ENCODE assay signal across 30 cellular contexts in the genomic region with DNA sequence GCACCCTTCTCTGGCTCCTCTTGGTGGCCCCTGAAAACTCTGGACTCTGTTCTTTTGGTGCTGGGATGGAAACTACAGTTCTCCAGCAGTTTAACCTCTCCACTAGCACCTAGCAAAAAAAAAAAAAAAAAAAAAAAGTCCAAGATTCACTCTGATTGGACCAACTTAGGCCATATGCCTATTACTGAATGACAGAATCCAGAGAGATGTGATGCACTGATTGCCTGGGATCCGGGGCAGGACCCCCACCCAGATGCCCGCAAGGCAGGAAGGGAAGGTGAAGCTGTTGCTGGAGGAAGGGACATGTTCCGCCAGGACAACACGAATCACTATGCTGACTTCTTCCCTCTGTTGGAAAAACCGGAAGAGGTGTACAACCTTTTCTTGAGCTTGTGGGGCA.
"Had no signal": no experiment of that assay in that cellular context is flagged by ENCODE, and none has a peak within 500 bp of the region (broad histone marks: within the 10 kb centered on the region; RNA-seq: fewer than 3 reads in every experiment).

No MANE protein-coding gene starts in this region.

- DNase-seq: activated CD4-positive, alpha-beta T cell treated with anti-CD3 and anti-CD28 coated beads for 36 hours; activated CD4-positive, alpha-beta T cell treated with anti-CD3 and anti-CD28 coated beads, Interleukin-2, amount 50 U/mL, for 1 hour; activated CD4-positive, alpha-beta T cell treated with anti-CD3 and anti-CD28 coated beads, Interleukin-2, amount 50 U/mL, for 48 hours; activated CD4-positive, CD25-positive, alpha-beta regulatory T cell; activated CD4-positive, CD25-positive, alpha-beta regulatory T cell treated with anti-CD3 and anti-CD28 coated beads, Interleukin-2, amount 50 U/mL, for 72 hours; activated CD8-positive, alpha-beta memory T cell treated with anti-CD3 and anti-CD28 coated beads for 24 hours; activated CD8-positive, alpha-beta T cell treated with anti-CD3 and anti-CD28 coated beads for 36 hours; activated effector memory CD4-positive, alpha-beta T cell treated with anti-CD3 and anti-CD28 coated beads, Interleukin-2, amount 50 U/mL, for 16 hours; activated naive CD4-positive, alpha-beta T cell treated with anti-CD3 and anti-CD28 coated beads for 36 hours; activated naive CD8-positive, alpha-beta T cell treated with anti-CD3 and anti-CD28 coated beads for 36 hours; activated naive CD8-positive, alpha-beta T cell treated with anti-CD3 and anti-CD28 coated beads, Interleukin-2, amount 50 U/mL, for 24 hours; activated T-cell treated with anti-CD3 and anti-CD28 coated beads, Interleukin-2, amount 50 U/mL, for 4 hours; amygdala; aorta; body of pancreas; caudate nucleus; cortex of kidney; dermis blood vessel endothelial cell; effector CD4-positive, alpha-beta T cell; effector memory CD8-positive, alpha-beta T cell; foreskin fibroblast; T-helper 1 cell; T-helper 17 cell; T1000 had no signal

- H3K36me3 Mint-ChIP-seq: activated naive CD8-positive, alpha-beta T cell treated with anti-CD3 and anti-CD28 coated beads for 36 hours had no signal

- ATAC-seq: activated CD4-positive, alpha-beta T cell treated with anti-CD3 and anti-CD28 coated beads for 36 hours; activated CD8-positive, alpha-beta T cell treated with anti-CD3 and anti-CD28 coated beads for 36 hours; activated naive CD8-positive, alpha-beta T cell treated with anti-CD3 and anti-CD28 coated beads, Interleukin-2, amount 50 U/mL, for 24 hours; activated T-cell treated with anti-CD3 and anti-CD28 coated beads, Interleukin-2, amount 50 U/mL, for 4 hours; body of pancreas; effector memory CD8-positive, alpha-beta T cell; T-helper 17 cell had no signal

- H3K9me3 Mint-ChIP-seq: activated CD8-positive, alpha-beta T cell treated with anti-CD3 and anti-CD28 coated beads for 36 hours; activated naive CD4-positive, alpha-beta T cell treated with anti-CD3 and anti-CD28 coated beads for 36 hours; activated naive CD4-positive, alpha-beta T cell treated with anti-CD3 and anti-CD28 coated beads, Interleukin-2, amount 50 U/mL, for 24 hours; activated naive CD8-positive, alpha-beta T cell treated with anti-CD3 and anti-CD28 coated beads for 36 hours; activated naive CD8-positive, alpha-beta T cell treated with anti-CD3 and anti-CD28 coated beads, Interleukin-2, amount 50 U/mL, for 24 hours; activated T-cell treated with anti-CD3 and anti-CD28 coated beads, Interleukin-2, amount 50 U/mL, for 4 hours; activated T-helper 1 cell treated with anti-CD3 and anti-CD28 coated beads, Interleukin-12 subunit alpha, Interleukin-12 subunit beta, Interleukin-2, Interleukin-4 antibody, amounts not matched to agents 30 ng/mL and 10 ng/mL and 1 ng/mL, durations not matched to agents 14 hours and 24 hours and 36 hours; activated T-helper 2 cell treated with anti-CD3 and anti-CD28 coated beads, Interferon-gamma antibody, Interleukin-2, Interleukin-4, amounts not matched to agents 10 μg/mL and 5 μg/mL and 100 μg/mL, durations not matched to agents 14 hours and 24 hours and 36 hours; T-helper 2 cell treated with Interferon-gamma antibody and Interleukin-4, amounts not matched to agents 5 μg/mL and 100 μg/mL, for 36 hours had no signal

- H3K9me3 ChIP-seq: adrenal gland, body of pancreas had no signal

- H3K36me3 ChIP-seq: adrenal gland had no signal

- H3K27ac ChIP-seq: adrenal gland, body of pancreas, epithelial cell of prostate had no signal

- H3K27ac Mint-ChIP-seq: activated CD4-positive, alpha-beta T cell treated with anti-CD3 and anti-CD28 coated beads for 36 hours; activated CD8-positive, alpha-beta T cell treated with anti-CD3 and anti-CD28 coated beads for 36 hours; activated naive CD4-positive, alpha-beta T cell treated with anti-CD3 and anti-CD28 coated beads for 36 hours; activated naive CD4-positive, alpha-beta T cell treated with anti-CD3 and anti-CD28 coated beads, Interleukin-2, amount 50 U/mL, for 24 hours; activated naive CD8-positive, alpha-beta T cell treated with anti-CD3 and anti-CD28 coated beads for 36 hours; activated naive CD8-positive, alpha-beta T cell treated with anti-CD3 and anti-CD28 coated beads, Interleukin-2, amount 50 U/mL, for 24 hours; activated T-helper 1 cell treated with anti-CD3 and anti-CD28 coated beads, Interleukin-12 subunit alpha, Interleukin-12 subunit beta, Interleukin-2, Interleukin-4 antibody, amounts not matched to agents 30 ng/mL and 10 ng/mL and 1 ng/mL, durations not matched to agents 14 hours and 24 hours and 36 hours; activated T-helper 2 cell treated with anti-CD3 and anti-CD28 coated beads, Interferon-gamma antibody, Interleukin-2, Interleukin-4, amounts not matched to agents 10 μg/mL and 5 μg/mL and 100 μg/mL, durations not matched to agents 14 hours and 24 hours and 36 hours; effector memory CD8-positive, alpha-beta T cell; T-helper 17 cell; T-helper 2 cell treated with Interferon-gamma antibody and Interleukin-4, amounts not matched to agents 5 μg/mL and 100 μg/mL, for 36 hours had no signal

- H3K4me3 Mint-ChIP-seq: activated CD4-positive, alpha-beta T cell treated with anti-CD3 and anti-CD28 coated beads for 36 hours; activated CD8-positive, alpha-beta T cell treated with anti-CD3 and anti-CD28 coated beads for 36 hours; activated naive CD4-positive, alpha-beta T cell treated with anti-CD3 and anti-CD28 coated beads for 36 hours; activated naive CD4-positive, alpha-beta T cell treated with anti-CD3 and anti-CD28 coated beads, Interleukin-2, amount 50 U/mL, for 24 hours; activated naive CD8-positive, alpha-beta T cell treated with anti-CD3 and anti-CD28 coated beads for 36 hours; activated naive CD8-positive, alpha-beta T cell treated with anti-CD3 and anti-CD28 coated beads, Interleukin-2, amount 50 U/mL, for 24 hours; activated T-cell treated with anti-CD3 and anti-CD28 coated beads, Interleukin-2, amount 50 U/mL, for 4 hours; activated T-helper 1 cell treated with anti-CD3 and anti-CD28 coated beads, Interleukin-12 subunit alpha, Interleukin-12 subunit beta, Interleukin-2, Interleukin-4 antibody, amounts not matched to agents 30 ng/mL and 10 ng/mL and 1 ng/mL, durations not matched to agents 14 hours and 24 hours and 36 hours; effector memory CD8-positive, alpha-beta T cell; T-helper 17 cell; T-helper 2 cell treated with Interferon-gamma antibody and Interleukin-4, amounts not matched to agents 5 μg/mL and 100 μg/mL, for 36 hours had no signal

- H3K4me3 ChIP-seq: adrenal gland, body of pancreas had no signal
